In genomic region chr20:63658749-63659187, GRCh38 we compare ENCODE assay signal across 8 cellular contexts. TPM values are rescaled to one million over a fixed set of nuclear protein-coding genes. Genes with fewer than 3 reads are reported as not detected.
DNase-seq lines count a peak whose midpoint lies in the region; ATAC-seq, FAIRE-seq and TF ChIP-seq lines count a peak whose summit lies in the region.

No MANE protein-coding gene starts in this region.

- ATAC-seq in GM19467 (IDR thresholded peaks at IDR 0.05; ENCODE audit: unreplicated experiment) = peak; percentile 23
- no peak for ATAC-seq in HG03039 (IDR thresholded peaks at IDR 0.05; ENCODE audit: unreplicated experiment)

- H3K4me1 Mint-ChIP-seq in chondrocyte (ENCODE audit: low read depth) = peaks cover 20% of the 10 kb centered on the region

- H3K9me3 Mint-ChIP-seq in chondrocyte (ENCODE audit: low read depth) = no peaks in the 10 kb centered on the region

- H3K27ac Mint-ChIP-seq in chondrocyte (ENCODE audit: unreplicated experiment) = peak overlapping the region; percentile 95

- H2AK5ac ChIP-seq in mesenchymal stem cell (ENCODE audit: low read length, severe bottlenecking) = no peak overlapping the region

- POLR2A ChIA-PET in BJ (lab: Charles Lee) = interaction anchor here (0.6 to 0.8 kb wide), 3 partner anchors 17 to 313 kb away, joined by 3 to 10 read pairs (median 3); no protein-coding TSS in a partner anchor

- no peak for TF ChIP-seq POLR2A in vagina (IDR thresholded peaks at IDR 0.05)

- H3K14ac ChIP-seq in mesenchymal stem cell (ENCODE audit: low read length in 2 of 2) = peak overlapping the region in 1 of 2 experiments; percentile 75

- no peak overlapping the region for H3K23ac ChIP-seq in mesenchymal stem cell (ENCODE audit: low read length in 2 of 2)

- no peak for TF ChIP-seq CTCF in BJ (IDR thresholded peaks at IDR 0.05; ENCODE audit: insufficient read depth, low read depth, low read length)
- no peak for TF ChIP-seq CTCF in chondrocyte (IDR thresholded peaks at IDR 0.05)
- no peak for TF ChIP-seq CTCF in vagina (IDR thresholded peaks at IDR 0.05)

- H3K4ac ChIP-seq in mesenchymal stem cell (ENCODE audit: low read depth in 1 of 2, low read length in 2 of 2) = peak overlapping the region in 1 of 2 experiments; percentile 75

- peaks cover 4% of the 10 kb centered on the region for H3K36me3 Mint-ChIP-seq in chondrocyte (ENCODE audit: low read depth)

- H2BK12ac ChIP-seq in mesenchymal stem cell (ENCODE audit: low read length in 2 of 2) = peak overlapping the region in 1 of 2 experiments; percentile 17

- H3K9me3 ChIP-seq in MG63 (no peaks in the 10 kb centered on the region), mesenchymal stem cell (ENCODE audit: control insufficient read depth, low read length) (no peaks in the 10 kb centered on the region), vagina (no peaks in the 10 kb centered on the region)

- H4K91ac ChIP-seq in mesenchymal stem cell (ENCODE audit: low read length) = peak overlapping the region; percentile 5

- no peak for DNase-seq in BJ (ENCODE audit: low read depth)
- DNase-seq in MG63 = peak; percentile 34
- DNase-seq in chondrocyte (ENCODE audit: low spot score) = peak; percentile 70
- no peak for DNase-seq in mesenchymal stem cell
- DNase-seq in vagina (ENCODE audit: extremely low spot score in 2 of 2) = no peak
- no peak for DNase-seq in RCC 7860 (ENCODE audit: low spot score)

- H3K4me1 ChIP-seq in mesenchymal stem cell (ENCODE audit: control insufficient read depth, insufficient read depth, low read depth, low read length) (peaks cover 20% of the 10 kb centered on the region), vagina (peaks cover 26% of the 10 kb centered on the region)

- peak overlapping the region; percentile 85 for H3K4me3 ChIP-seq in BJ (ENCODE audit: low read depth, low read length)
- H3K4me3 ChIP-seq in MG63 = peak overlapping the region; percentile 90
- H3K4me3 ChIP-seq in mesenchymal stem cell (ENCODE audit: insufficient read depth in 1 of 2, low read depth in 1 of 2, low read length in 2 of 2) = peak overlapping the region; percentile 74 to 94
- H3K4me3 ChIP-seq in vagina = peak overlapping the region; percentile 81 to 84

- H3K4me3 Mint-ChIP-seq in chondrocyte (ENCODE audit: unreplicated experiment) = peak overlapping the region; percentile 97

- H3K4me2 ChIP-seq in mesenchymal stem cell (ENCODE audit: low read length, poor library complexity, severe bottlenecking) = peak overlapping the region; percentile 78

- FAIRE-seq in RCC 7860 (lab: Jason Lieb, UNC) = no peak

- H2BK5ac ChIP-seq in mesenchymal stem cell (ENCODE audit: low read depth, low read length, poor library complexity, severe bottlenecking) = no peak overlapping the region

- peak overlapping the region; percentile 97 for H3K9ac ChIP-seq in mesenchymal stem cell (ENCODE audit: low read length)

- CTCF ChIA-PET in BJ (lab: Yijun Ruan, JAX) = interaction anchor here (0.8 to 1.5 kb wide), 3 partner anchors 16 to 121 kb away, joined by 3 to 6 read pairs (median 5); partner anchors contain the start of gene PTK6

- H2BK120ac ChIP-seq in mesenchymal stem cell (ENCODE audit: low read depth, low read length) = no peak overlapping the region

- H3K79me1 ChIP-seq in mesenchymal stem cell (replicated peaks; ENCODE audit: low read length, poor library complexity, severe bottlenecking) = peaks cover 36% of the 10 kb centered on the region

- H3K27ac ChIP-seq in mesenchymal stem cell (ENCODE audit: low read length, poor library complexity, severe bottlenecking) = peak overlapping the region; percentile 49
- H3K27ac ChIP-seq in vagina = peak overlapping the region; percentile 85

- no peaks in the 10 kb centered on the region for H3K27me3 ChIP-seq in BJ (ENCODE audit: control insufficient read depth, insufficient read depth, low read length)
- no peaks in the 10 kb centered on the region for H3K27me3 ChIP-seq in MG63
- H3K27me3 ChIP-seq in mesenchymal stem cell (ENCODE audit: control insufficient read depth in 1 of 2, insufficient read depth in 1 of 2, low read length in 2 of 2) = peaks cover 0 to 7% of the 10 kb centered on the region in 2 experiments
- H3K27me3 ChIP-seq in vagina = no peaks in the 10 kb centered on the region

- intact Hi-C loops in vagina (cut with DNase I) = no loop called here

- H3K27me3 Mint-ChIP-seq in chondrocyte (ENCODE audit: low read depth) = no peaks in the 10 kb centered on the region

- no peak overlapping the region for H2BK15ac ChIP-seq in mesenchymal stem cell (ENCODE audit: low read depth, poor library complexity, severe bottlenecking)

- peak overlapping the region; percentile 78 for H2AFZ ChIP-seq in mesenchymal stem cell (ENCODE audit: low read depth, low read length)

- WGBS in mesenchymal stem cell = 7% methylated on average over 25 of the region's 25 CpGs

- H4K8ac ChIP-seq in mesenchymal stem cell (ENCODE audit: low read length) = peak overlapping the region; percentile 4

- peak overlapping the region in 1 of 2 experiments; percentile 92 for H3K18ac ChIP-seq in mesenchymal stem cell (ENCODE audit: low read depth in 1 of 2, low read length in 2 of 2)

- H3K36me3 ChIP-seq in BJ (ENCODE audit: control insufficient read depth, insufficient read depth, low read length) (peaks cover 26% of the 10 kb centered on the region), MG63 (peaks cover 44% of the 10 kb centered on the region), mesenchymal stem cell (ENCODE audit: control insufficient read depth in 1 of 2, insufficient read depth in 2 of 2, low read depth in 1 of 2, low read length in 2 of 2) (peaks cover 33 to 36% of the 10 kb centered on the region in 2 experiments), vagina (peaks cover 0 to 18% of the 10 kb centered on the region in 2 donors)

RNA-seq across cellular contexts. Expression of gene RTEL1, which starts 0.7 kb away (rescaled TPM):
- polyA plus RNA-seq in BJ (2011; rRNA removed) = 13.6 and 18.3 TPM in 2 replicates
- polyA minus RNA-seq in BJ (2011; rRNA and poly(A)+ RNA removed) = 18.6 and 27.2 TPM in 2 replicates
- total RNA-seq in MG63 (2014; rRNA removed; shearing (Covaris generic); ENCODE audit: low replicate concordance) = 13.4 and 22.7 TPM in 2 replicates
- total RNA-seq in chondrocyte (20.4 to 45.3 TPM (median 21.9 TPM) in 3 replicates), vagina (17.7 TPM)
- polyA plus RNA-seq in mesenchymal stem cell (2013, experiment 1 of 2) = 9.2 TPM
- polyA plus RNA-seq in mesenchymal stem cell (2013, experiment 2 of 2) = 9.3 TPM

RNA-seq across cellular contexts. Expression of gene STMN3, which starts 5.5 kb away (rescaled TPM):
- polyA plus RNA-seq in BJ (2011; rRNA removed) = 9.7 and 12.7 TPM in 2 replicates
- polyA minus RNA-seq in BJ (2011; rRNA and poly(A)+ RNA removed) = 4.4 and 4.8 TPM in 2 replicates
- 71.2 and 98.0 TPM in 2 replicates for total RNA-seq in MG63 (2014; rRNA removed; shearing (Covaris generic); ENCODE audit: low replicate concordance)
- total RNA-seq in chondrocyte = 7.8 to 15.0 TPM (median 7.8 TPM) in 3 replicates
- polyA plus RNA-seq in mesenchymal stem cell (2013, experiment 1 of 2) = 11.7 TPM
- 12.0 TPM for polyA plus RNA-seq in mesenchymal stem cell (2013, experiment 2 of 2)
- total RNA-seq in vagina = 14.7 TPM

RNA-seq across cellular contexts. Expression of gene GMEB2, which starts 31.9 kb away (rescaled TPM):
- 5.2 and 7.4 TPM in 2 replicates for polyA plus RNA-seq in BJ (2011; rRNA removed)
- polyA minus RNA-seq in BJ (2011; rRNA and poly(A)+ RNA removed) = 4.4 and 5.2 TPM in 2 replicates
- 27.7 and 33.2 TPM in 2 replicates for total RNA-seq in MG63 (2014; rRNA removed; shearing (Covaris generic); ENCODE audit: low replicate concordance)
- total RNA-seq in chondrocyte (7.8 to 8.5 TPM (median 7.9 TPM) in 3 replicates), vagina (11.3 TPM)
- polyA plus RNA-seq in mesenchymal stem cell (2013, experiment 1 of 2) = 6.6 TPM
- polyA plus RNA-seq in mesenchymal stem cell (2013, experiment 2 of 2) = 6.7 TPM

RNA-seq across cellular contexts. Expression of gene TNFRSF6B, which starts 37.7 kb away (rescaled TPM):
- polyA plus RNA-seq in BJ (2011; rRNA removed) = 2.1 and 3.2 TPM in 2 replicates
- 0.46 TPM in 1 of 2 replicates, not detected in the other for polyA minus RNA-seq in BJ (2011; rRNA and poly(A)+ RNA removed)
- total RNA-seq in MG63 (2014; rRNA removed; shearing (Covaris generic); ENCODE audit: low replicate concordance) = not detected in 2 replicates
- total RNA-seq in chondrocyte = 0.79 to 0.99 TPM in 2 of 3 replicates, not detected in the other
- polyA plus RNA-seq in mesenchymal stem cell (2013, experiment 1 of 2) = 23.7 TPM
- polyA plus RNA-seq in mesenchymal stem cell (2013, experiment 2 of 2) = 23.9 TPM
- total RNA-seq in vagina = 16.7 TPM

RNA-seq across cellular contexts. Expression of gene ARFRP1, which starts 49.0 kb away (rescaled TPM):
- 29.3 and 41.9 TPM in 2 replicates for polyA plus RNA-seq in BJ (2011; rRNA removed)
- polyA minus RNA-seq in BJ (2011; rRNA and poly(A)+ RNA removed) = 14.8 and 16.4 TPM in 2 replicates
- total RNA-seq in MG63 (2014; rRNA removed; shearing (Covaris generic); ENCODE audit: low replicate concordance) = 39.5 and 66.1 TPM in 2 replicates
- total RNA-seq in chondrocyte (37.8 to 47.4 TPM (median 39.8 TPM) in 3 replicates), vagina (30.9 TPM)
- 13.5 TPM for polyA plus RNA-seq in mesenchymal stem cell (2013, experiment 1 of 2)
- 14.0 TPM for polyA plus RNA-seq in mesenchymal stem cell (2013, experiment 2 of 2)

Comparison
In these comparisons a context has a peak if more than half of its experiments do, and no peak if none do; other contexts are left out.
1. DNase-seq: peak in MG63 (single experiment) and chondrocyte (single experiment); none in BJ (single experiment), mesenchymal stem cell (single experiment), vagina (0 of 2) and RCC 7860 (single experiment).
2. Peak in every context shown above with its lines, with median percentiles within 50 percentile points of each other: H3K4me3 ChIP-seq.